In the genomic region with DNA sequence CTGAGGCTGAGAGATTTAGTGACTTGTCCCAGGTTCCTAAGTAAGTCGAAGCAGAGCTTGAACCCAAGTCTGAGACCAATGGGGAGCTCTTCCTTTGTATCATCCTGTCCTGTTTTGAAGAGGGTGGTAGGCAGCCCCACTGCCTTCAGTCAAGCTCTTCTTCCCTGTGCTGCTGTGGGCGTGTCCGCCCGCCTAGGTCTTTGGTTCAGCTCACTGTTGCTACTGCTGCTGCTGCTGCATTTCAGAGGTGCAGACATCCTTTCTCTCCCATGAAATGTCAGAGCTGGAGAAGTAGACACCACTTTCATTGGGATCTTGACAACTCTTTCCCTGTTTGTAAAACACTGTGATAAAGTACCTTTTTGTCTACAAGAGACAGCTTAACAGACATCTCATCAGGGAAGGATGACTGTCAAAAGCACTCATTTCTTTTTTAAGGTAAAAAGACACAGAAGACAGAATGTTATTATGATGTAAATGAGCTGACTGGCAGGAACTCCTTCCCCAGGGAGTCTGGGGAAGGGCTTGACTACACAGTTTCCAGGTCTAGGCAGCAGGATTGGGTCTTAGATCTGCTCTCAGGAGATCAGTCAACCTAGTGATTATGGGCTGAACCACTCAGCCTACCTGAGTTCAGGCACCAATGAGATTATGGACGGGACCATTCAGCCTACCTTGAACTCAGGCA, we compare ENCODE assay signal across 25 cellular contexts.
DNase-seq lines count a peak whose midpoint lies in the region; ATAC-seq, FAIRE-seq and TF ChIP-seq lines count a peak whose summit lies in the region.
"Had no signal": no experiment of that assay in that cellular context is flagged by ENCODE, and none has a peak within 500 bp of the region (broad histone marks: within the 10 kb centered on the region; RNA-seq: fewer than 3 reads in every experiment).

No MANE protein-coding gene starts in this region.

- FAIRE-seq in frontal cortex (lab: Jason Lieb, UNC) = no peak

- peak overlapping the region; percentile 73 for H3K27ac Mint-ChIP-seq in WTC11
- H3K27ac Mint-ChIP-seq: activated B cell treated with CpG ODN at 0.5 μM for 24 hours had no signal

- H3K4me3 ChIP-seq in A673 (ENCODE audit: low read depth, low read length, poor library complexity, severe bottlenecking) = no peak overlapping the region
- H3K4me3 ChIP-seq in HUES64 (ENCODE audit: low read length) = no peak overlapping the region
- no peak overlapping the region for H3K4me3 ChIP-seq in Karpas-422 (ENCODE audit: low read length)
- H3K4me3 ChIP-seq: hepatocyte had no signal

- peaks cover 6% of the 10 kb centered on the region for H3K4me1 ChIP-seq in A673 (ENCODE audit: insufficient read depth, low read length, poor library complexity, severe bottlenecking)
- peaks cover 20% of the 10 kb centered on the region for H3K4me1 ChIP-seq in HUES64 (ENCODE audit: insufficient read depth, low read length)
- H3K4me1 ChIP-seq in Karpas-422 (ENCODE audit: low read length) = peaks cover 4% of the 10 kb centered on the region; the same call in 1 of the 2 replicates

- DNase-seq in A673 (ENCODE audit: low spot score) (peak; percentile 56), WTC11 (ENCODE audit: low spot score) (peak; percentile 57), iPS-NIHi7 (ENCODE audit: extremely low spot score) (peak; percentile 74), Karpas-422 (no peak), erythroblast (lab: John Stamatoyannopoulos, UW) (no peak), frontal cortex (ENCODE audit: low spot score in 2 of 2) (no peak)
- DNase-seq in stimulated activated naive CD4-positive, alpha-beta T cell (lab: John Stamatoyannopoulos, UW) = no peak
- DNase-seq: ACHN; activated B cell treated with CpG ODN at 0.5 μM for 24 hours; activated T-cell treated with anti-CD3 and anti-CD28 coated beads, Interleukin-2, amount 50 U/mL, for 4 hours; C1 segment of cervical spinal cord; cortex of kidney; GDM1; midbrain; MV-4-11; NCI-H1930; NCI-H510A; Right ventricle myocardium superior; stimulated activated CD4-positive, alpha-beta T cell treated with anti-CD3 and anti-CD28 coated beads, Interleukin-12 subunit alpha, Interleukin-12 subunit beta, amount 100 ng/mL, for 4 hours; stimulated activated CD8-positive, alpha-beta memory T cell treated with anti-CD3 and anti-CD28 coated beads, Interleukin-4, amount 100 ng/mL, for 48 hours; substantia nigra had no signal

- H3K9me3 ChIP-seq in A673 (ENCODE audit: low read depth, low read length, poor library complexity, severe bottlenecking) (no peaks in the 10 kb centered on the region), HUES64 (ENCODE audit: insufficient read depth, low read depth, low read length) (no peaks in the 10 kb centered on the region), Karpas-422 (ENCODE audit: low read length) (no peaks in the 10 kb centered on the region)

- H2AFZ ChIP-seq in Karpas-422 (ENCODE audit: low read length) = no peak overlapping the region
- H2AFZ ChIP-seq: hepatocyte had no signal

- peak; percentile 95 for ATAC-seq in WTC11
- ATAC-seq: activated T-cell treated with anti-CD3 and anti-CD28 coated beads, Interleukin-2, amount 50 U/mL, for 4 hours; HCT116 had no signal

- no peaks in the 10 kb centered on the region for H4K20me1 ChIP-seq in Karpas-422 (ENCODE audit: insufficient read depth, low read depth, low read length)

- 0 out of 2 replicates have a peak, but pooled peaks cover 3% of the 10 kb centered on the region for H3K27me3 Mint-ChIP-seq in WTC11 (ENCODE audit: low read depth)

- POLR2A ChIA-PET in A673 (lab: Charles Lee; ENCODE audit: low non-redundant PET) = no interaction called here
- POLR2A ChIA-PET in WTC11 (lab: Charles Lee) = no interaction called here

- H3K4me1 Mint-ChIP-seq in WTC11 = peaks cover 52% of the 10 kb centered on the region
- H3K4me1 Mint-ChIP-seq: activated B cell treated with CpG ODN at 0.5 μM for 24 hours had no signal

- peak overlapping the region; percentile 17; the same call in 1 of the 2 replicates for H3K4me3 Mint-ChIP-seq in WTC11
- H3K4me3 Mint-ChIP-seq: activated B cell treated with CpG ODN at 0.5 μM for 24 hours; activated T-cell treated with anti-CD3 and anti-CD28 coated beads, Interleukin-2, amount 50 U/mL, for 4 hours; brain had no signal

- H3K9ac ChIP-seq in HUES64 (ENCODE audit: low read depth, low read length) = no peak overlapping the region
- no peak overlapping the region for H3K9ac ChIP-seq in Karpas-422 (ENCODE audit: low read length)

- intact Hi-C loops in A673 (cut with micrococcal nuclease; ENCODE audit: unreplicated experiment) = no loop called here

- H3K4me2 ChIP-seq in Karpas-422 (ENCODE audit: low read depth, low read length, poor library complexity, severe bottlenecking) = no peak overlapping the region
- H3K4me2 ChIP-seq: hepatocyte had no signal

- TF ChIP-seq POLR2A in erythroblast (IDR thresholded peaks at IDR 0.05; ENCODE audit: low read length) = no peak

- BruUV-seq in A673 (replicated peaks; lab: Mats Ljungman, UMichigan) = no TSS peak

- H3K36me3 ChIP-seq in A673 (ENCODE audit: insufficient read depth, low read length, poor library complexity, severe bottlenecking) = no peaks in the 10 kb centered on the region
- H3K36me3 ChIP-seq in HUES64 (ENCODE audit: insufficient read depth, low read length) = no peaks in the 10 kb centered on the region
- H3K36me3 ChIP-seq in Karpas-422 (ENCODE audit: insufficient read depth, low read length) = no peaks in the 10 kb centered on the region

- no peak for TF ChIP-seq CTCF in A673 (conservative IDR thresholded peaks at IDR 0.05; ENCODE audit: low read depth, low read length)
- TF ChIP-seq CTCF in WTC11 (IDR thresholded peaks at IDR 0.05) = no peak

- H3K27me3 ChIP-seq in A673 (replicated peaks; ENCODE audit: insufficient read depth, low read depth, low read length, poor library complexity) (no peaks in the 10 kb centered on the region), HUES64 (ENCODE audit: insufficient read depth, low read length) (no peaks in the 10 kb centered on the region), Karpas-422 (ENCODE audit: low read length) (no peaks in the 10 kb centered on the region)
- H3K27me3 ChIP-seq: hepatocyte had no signal

- no peaks in the 10 kb centered on the region for H3K9me2 ChIP-seq in Karpas-422 (replicated peaks; ENCODE audit: insufficient read depth, low read length)

- WGBS in HUES64 = 20% methylated on average over 5 of the region's 5 CpGs

- H3K27ac ChIP-seq in A673 (ENCODE audit: low read depth, low read length, poor library complexity, severe bottlenecking) (no peak overlapping the region), HUES64 (ENCODE audit: low read depth, low read length) (peak overlapping the region; percentile 65), Karpas-422 (ENCODE audit: low read length) (no peak overlapping the region)
- H3K27ac ChIP-seq: hepatocyte had no signal

- no peaks in the 10 kb centered on the region for H3K79me2 ChIP-seq in Karpas-422 (ENCODE audit: low read length)
- H3K79me2 ChIP-seq: hepatocyte had no signal

- CTCF ChIA-PET in A673 (lab: Charles Lee) = no interaction called here
- CTCF ChIA-PET in WTC11 (lab: Charles Lee) = interaction anchor here (1.1 to 3.2 kb wide), 4 partner anchors 11 to 305 kb away, joined by 3 to 18 read pairs (median 6); partner anchors contain the start of gene TRIB2

- H3K9me3 Mint-ChIP-seq in WTC11 = peaks cover 22% of the 10 kb centered on the region
- H3K9me3 Mint-ChIP-seq: activated B cell treated with CpG ODN at 0.5 μM for 24 hours; activated T-cell treated with anti-CD3 and anti-CD28 coated beads, Interleukin-2, amount 50 U/mL, for 4 hours had no signal

- H3K36me3 Mint-ChIP-seq in WTC11 = peaks cover 21% of the 10 kb centered on the region
- H3K36me3 Mint-ChIP-seq: brain had no signal

TF ChIP-seq in WTC11, 78 proteins besides CTCF, POLR2A, EP300 and RAD21 (continues in another document):
- TF ChIP-seq SOX15 (CRISPR knock-in tag; IDR thresholded peaks at IDR 0.05) (no peak), ZBTB21 (CRISPR knock-in tag; IDR thresholded peaks at IDR 0.05; ENCODE audit: borderline replicate concordance) (no peak), AFF4 (CRISPR knock-in tag; IDR thresholded peaks at IDR 0.05; ENCODE audit: borderline replicate concordance) (no peak), ZNF671 (CRISPR knock-in tag; IDR thresholded peaks at IDR 0.05) (no peak), TEAD1 (CRISPR knock-in tag; IDR thresholded peaks at IDR 0.05) (no peak)

Comparison
In these comparisons a context has a peak if more than half of its experiments do, and no peak if none do; other contexts are left out.
1. DNase-seq: peak in A673 (single experiment), WTC11 (single experiment) and iPS-NIHi7 (single experiment); none in Karpas-422 (single experiment), erythroblast (0 of 2), stimulated activated naive CD4-positive, alpha-beta T cell (0 of 6) and frontal cortex (0 of 2).